8 cellular contexts compared by ENCODE assay signal in the genomic region with DNA sequence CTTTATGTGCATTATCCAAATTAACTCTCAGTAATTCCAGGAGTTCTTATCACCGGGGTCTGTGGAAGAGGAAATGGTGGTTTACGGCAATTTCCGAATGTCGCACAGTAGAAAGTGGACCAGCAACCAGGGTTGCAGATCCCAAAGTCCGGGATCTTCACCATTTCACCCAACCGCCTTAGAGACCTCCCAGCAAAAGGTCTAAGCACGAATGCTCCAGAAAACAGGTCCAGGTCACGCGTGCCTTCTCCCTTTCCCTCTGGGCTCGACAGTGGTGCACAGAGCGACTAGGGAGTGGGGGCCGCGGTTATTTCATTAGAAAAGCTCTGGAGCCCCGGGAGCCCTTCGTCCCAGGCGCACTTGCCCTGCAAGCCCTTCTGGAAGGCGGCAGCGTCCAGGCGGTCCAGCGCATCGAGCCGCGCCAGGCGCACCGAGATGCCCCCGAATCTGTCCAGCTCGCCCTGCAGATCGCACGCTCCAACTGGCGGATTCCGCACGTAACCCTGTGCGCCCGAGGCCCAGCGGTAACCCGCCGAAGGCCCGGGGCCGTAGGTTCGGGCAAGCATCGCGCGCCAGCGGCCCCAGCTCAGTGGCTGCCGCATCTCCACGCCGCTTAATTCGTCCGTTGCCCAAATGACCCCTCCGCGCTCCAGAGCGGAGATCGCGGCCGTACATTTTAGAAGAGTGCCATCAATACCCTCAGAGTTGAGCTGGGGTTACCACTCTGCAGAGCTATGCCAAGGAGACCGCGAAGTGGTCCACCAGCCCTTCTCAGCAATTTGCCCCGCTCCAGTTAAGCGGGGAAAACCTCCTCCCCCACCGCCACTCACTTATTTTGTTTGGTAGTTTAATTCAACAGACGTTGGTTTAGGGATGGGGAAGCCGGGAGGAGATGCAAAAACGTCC. TPM values are rescaled to one million over a fixed set of nuclear protein-coding genes. Genes with fewer than 3 reads are reported as not detected.
DNase-seq lines count a peak whose midpoint lies in the region; ATAC-seq and TF ChIP-seq lines count a peak whose summit lies in the region.

A gene with protein sequence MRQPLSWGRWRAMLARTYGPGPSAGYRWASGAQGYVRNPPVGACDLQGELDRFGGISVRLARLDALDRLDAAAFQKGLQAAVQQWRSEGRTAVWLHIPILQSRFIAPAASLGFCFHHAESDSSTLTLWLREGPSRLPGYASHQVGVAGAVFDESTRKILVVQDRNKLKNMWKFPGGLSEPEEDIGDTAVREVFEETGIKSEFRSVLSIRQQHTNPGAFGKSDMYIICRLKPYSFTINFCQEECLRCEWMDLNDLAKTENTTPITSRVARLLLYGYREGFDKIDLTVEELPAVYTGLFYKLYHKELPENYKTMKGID (minus strand): TSS at position 627 of the 906 bp plus-strand sequence. CDS start 25 bp downstream, at position 602.

- intact Hi-C loops in activated CD4-positive, alpha-beta memory T cell treated with anti-CD3 and anti-CD28 coated beads for 36 hours (cut with micrococcal nuclease) = loop anchor here (2.0 to 5.0 kb wide), 8 partner anchors 93 to 1100 kb away; a partner anchor contains a TSS

- H3K4me1 Mint-ChIP-seq in activated CD4-positive, alpha-beta memory T cell treated with anti-CD3 and anti-CD28 coated beads for 36 hours (ENCODE audit: low read depth) = peaks cover 11% of the 10 kb centered on the region

- peak within 1 kb of the TSS; percentile 69 for H3K27ac ChIP-seq in BLaER1
- peak within 1 kb of the TSS; percentile 69 for H3K27ac ChIP-seq in effector memory CD4-positive, alpha-beta T cell (ENCODE audit: insufficient read depth, low read length, poor library complexity, severe bottlenecking)

- peak; percentile 10 for DNase-seq in NCI-H524 treated with DMSO at 0.1 percent for 48 hours (lab: John Stamatoyannopoulos, UW)
- peak; percentile 47 for DNase-seq in activated CD4-positive, alpha-beta memory T cell treated with anti-CD3 and anti-CD28 coated beads for 36 hours
- peak in 2 of 3 donors; percentile 1 to 14 for DNase-seq in effector memory CD4-positive, alpha-beta T cell
- peak; percentile 66 to 68 for DNase-seq in lung microvascular endothelial cell (ENCODE audit: low read depth in 2 of 2)
- DNase-seq in stimulated activated CD8-positive, alpha-beta memory T cell treated with anti-CD3 and anti-CD28 coated beads, Interleukin-15, amount 100 ng/mL, for 24 hours (ENCODE audit: low read depth) = peak; percentile 10

- POLR2A ChIA-PET in activated CD4-positive, alpha-beta memory T cell treated with anti-CD3 and anti-CD28 coated beads for 36 hours (lab: Charles Lee) = interaction anchor here (1.2 kb wide), 1 partner anchor 320 kb away, joined by 3 read pairs; no protein-coding TSS in a partner anchor

- ATAC-seq in HG03108 (IDR thresholded peaks at IDR 0.05; ENCODE audit: unreplicated experiment) = peak; percentile 77

- H3K9ac ChIP-seq in BLaER1 = peak within 1 kb of the TSS; percentile 79

- no peaks in the 10 kb centered on the region for H3K36me3 ChIP-seq in BLaER1
- no peaks in the 10 kb centered on the region for H3K36me3 ChIP-seq in effector memory CD4-positive, alpha-beta T cell (ENCODE audit: control insufficient read depth, insufficient read depth, low read length)

- CTCF ChIA-PET in activated CD4-positive, alpha-beta memory T cell treated with anti-CD3 and anti-CD28 coated beads for 36 hours (lab: Charles Lee) = interaction anchor here (0.6 to 5.4 kb wide), 9 partner anchors 8 to 344 kb away, joined by 3 to 26 read pairs (median 4); a partner anchor contains a TSS

- TF ChIP-seq POLR2A in GM18951 (IDR thresholded peaks at IDR 0.05; ENCODE audit: extremely low read depth, insufficient read depth, insufficient read length) = peak; percentile 58

- H3K27me3 Mint-ChIP-seq in activated CD4-positive, alpha-beta memory T cell treated with anti-CD3 and anti-CD28 coated beads for 36 hours = no peaks in the 10 kb centered on the region

- no peaks in the 10 kb centered on the region for H3K9me3 ChIP-seq in BLaER1
- no peaks in the 10 kb centered on the region for H3K9me3 ChIP-seq in effector memory CD4-positive, alpha-beta T cell (ENCODE audit: control insufficient read depth, low read length)

- no peaks in the 10 kb centered on the region for H3K9me3 Mint-ChIP-seq in activated CD4-positive, alpha-beta memory T cell treated with anti-CD3 and anti-CD28 coated beads for 36 hours

- in situ Hi-C loops in GM18951 (cut with MboI; ENCODE audit: low sequenced_read_pairs, unreplicated experiment) = loop anchor here (25.0 kb wide), 1 partner anchor 310 kb away; a partner anchor contains a TSS

- H3K4me1 ChIP-seq in BLaER1 = peaks cover 18% of the 10 kb centered on the region
- H3K4me1 ChIP-seq in effector memory CD4-positive, alpha-beta T cell (ENCODE audit: control insufficient read depth, insufficient read depth, low read length, poor library complexity, severe bottlenecking) = peaks cover 16% of the 10 kb centered on the region

- H3K27ac Mint-ChIP-seq in activated CD4-positive, alpha-beta memory T cell treated with anti-CD3 and anti-CD28 coated beads for 36 hours = peak within 1 kb of the TSS; percentile 90

- H3K27me3 ChIP-seq in BLaER1 = no peaks in the 10 kb centered on the region
- H3K27me3 ChIP-seq in effector memory CD4-positive, alpha-beta T cell (replicated peaks; ENCODE audit: control insufficient read depth, insufficient read depth, low read length, poor library complexity, severe bottlenecking) = no peaks in the 10 kb centered on the region

- H3K4me2 ChIP-seq in BLaER1 = peak within 1 kb of the TSS; percentile 76

- H4K20me1 ChIP-seq in BLaER1 = peaks cover 9% of the 10 kb centered on the region; the same call in 1 of the 2 replicates

- H3K36me3 Mint-ChIP-seq in activated CD4-positive, alpha-beta memory T cell treated with anti-CD3 and anti-CD28 coated beads for 36 hours = no peaks in the 10 kb centered on the region

- H3K4me3 Mint-ChIP-seq in activated CD4-positive, alpha-beta memory T cell treated with anti-CD3 and anti-CD28 coated beads for 36 hours = peak within 1 kb of the TSS; percentile 94

- H3K4me3 ChIP-seq in BLaER1 = peak within 1 kb of the TSS; percentile 92
- peak within 1 kb of the TSS; percentile 95 for H3K4me3 ChIP-seq in effector memory CD4-positive, alpha-beta T cell (ENCODE audit: insufficient read depth, low read depth, low read length, poor library complexity, severe bottlenecking)

RNA-seq across cellular contexts. Expression of the gene that starts here (rescaled TPM):
- total RNA-seq in activated CD4-positive, alpha-beta memory T cell treated with anti-CD3 and anti-CD28 coated beads for 36 hours = 1 to 10 TPM; 5.1 to 6.2 TPM
- total RNA-seq in lung microvascular endothelial cell = 3.6 and 4.1 TPM in 2 replicates

Comparison
In these comparisons a context has a peak if more than half of its experiments do, and no peak if none do; other contexts are left out.
1. Peak in every context shown above with its lines: DNase-seq, ATAC-seq, H3K4me3 ChIP-seq and H3K27ac ChIP-seq.
2. DNase-seq: peak in every context shown above with its lines; median percentile 67 in lung microvascular endothelial cell; 47 in activated CD4-positive, alpha-beta memory T cell treated with anti-CD3 and anti-CD28 coated beads for 36 hours; 10 in NCI-H524 treated with DMSO at 0.1 percent for 48 hours; 10 in stimulated activated CD8-positive, alpha-beta memory T cell treated with anti-CD3 and anti-CD28 coated beads, Interleukin-15, amount 100 ng/mL, for 24 hours; 8 in effector memory CD4-positive, alpha-beta T cell.